Comparison of ENCODE assay signal across 27 cellular contexts in genomic region chr6:166644631-166645030, GRCh38. TPM values are rescaled to one million over a fixed set of nuclear protein-coding genes. Genes with fewer than 3 reads are reported as not detected.
DNase-seq lines count a peak whose midpoint lies in the region; ATAC-seq, FAIRE-seq and TF ChIP-seq lines count a peak whose summit lies in the region.
"Had no signal": no experiment of that assay in that cellular context is flagged by ENCODE, and none has a peak within 500 bp of the region (broad histone marks: within the 10 kb centered on the region; RNA-seq: fewer than 3 reads in every experiment).

No MANE protein-coding gene starts in this region.

- H3K4me1 Mint-ChIP-seq in effector memory CD8-positive, alpha-beta T cell (ENCODE audit: low read depth in 2 of 2): peaks cover 0 to 7% of the 10 kb centered on the region in 2 donors

- peaks cover 4% of the 10 kb centered on the region for H3K36me3 Mint-ChIP-seq in effector memory CD8-positive, alpha-beta T cell (ENCODE audit: insufficient read depth)
- H3K36me3 Mint-ChIP-seq: CD14-positive monocyte; CD8-positive, alpha-beta memory T cell had no signal

- no peak overlapping the region for H2BK15ac ChIP-seq in mesendoderm (replicated peaks; ENCODE audit: low read depth)

- H3K27me3 Mint-ChIP-seq in effector memory CD8-positive, alpha-beta T cell: peaks cover 14 to 40% of the 10 kb centered on the region in 2 donors

- FAIRE-seq in G401.6 (lab: Jason Lieb, UNC): peak; percentile 91
- FAIRE-seq: A549, GM12878, GM12892, GM18507 had no signal

- H3K9ac ChIP-seq in mesendoderm (ENCODE audit: low read length): no peak overlapping the region
- H3K9ac ChIP-seq: BLaER1 had no signal

- H3K9me3 ChIP-seq in A673 (ENCODE audit: low read depth, low read length, poor library complexity, severe bottlenecking): no peaks in the 10 kb centered on the region
- H3K9me3 ChIP-seq: A549, BE2C had no signal

- no peak for ATAC-seq in effector memory CD8-positive, alpha-beta T cell (replicated peaks)
- no peak for ATAC-seq in HG02852 (IDR thresholded peaks at IDR 0.05; ENCODE audit: unreplicated experiment)
- ATAC-seq: A549, GM12878 had no signal

- no peak overlapping the region for H3K56ac ChIP-seq in mesendoderm (ENCODE audit: low read length)

- DNase-seq in NCI-H82 (lab: John Stamatoyannopoulos, UW) (peak; percentile 59), NCI-H82 treated with DMSO at 0.1 percent for 48 hours (lab: John Stamatoyannopoulos, UW; ENCODE audit: unreplicated experiment) (no peak), A673 (ENCODE audit: low spot score) (peak; percentile 44), mesendoderm (peak; percentile 36)
- DNase-seq in effector memory CD8-positive, alpha-beta T cell: no peak
- DNase-seq: ACHN; BE2C; C1 segment of cervical spinal cord; CD4-positive, alpha-beta memory T cell; CD4-positive, CD25-positive, alpha-beta regulatory T cell; CD8-positive, alpha-beta memory T cell; COR-L47; DMS 273 treated with DMSO at 0.1 percent for 48 hours; DMS153; DMS53; DMS79; DND-41; GDM1 had no signal

- H4K8ac ChIP-seq in mesendoderm (ENCODE audit: low read depth, low read length): no peak overlapping the region

- TF ChIP-seq CTCF in A673 (conservative IDR thresholded peaks at IDR 0.05; ENCODE audit: low read depth, low read length): no peak

- no peak overlapping the region for H3K18ac ChIP-seq in mesendoderm (ENCODE audit: low read length)

- no peak overlapping the region for H3K4me3 ChIP-seq in A673 (ENCODE audit: low read depth, low read length, poor library complexity, severe bottlenecking)
- no peak overlapping the region for H3K4me3 ChIP-seq in mesendoderm (ENCODE audit: low read length)
- H3K4me3 ChIP-seq: A549, BLaER1, GM12878 had no signal

- no peak overlapping the region for H2AK5ac ChIP-seq in mesendoderm (ENCODE audit: low read length)

- H3K27me3 ChIP-seq in A673 (replicated peaks; ENCODE audit: insufficient read depth, low read depth, low read length, poor library complexity): no peaks in the 10 kb centered on the region
- H3K27me3 ChIP-seq in mesendoderm (ENCODE audit: insufficient read depth, low read length, poor library complexity): no peaks in the 10 kb centered on the region
- H3K27me3 ChIP-seq: BE2C, BLaER1 had no signal

- H3K4me3 Mint-ChIP-seq in effector memory CD8-positive, alpha-beta T cell: no peak overlapping the region
- H3K4me3 Mint-ChIP-seq: CD14-positive monocyte; CD4-positive, CD25-positive, alpha-beta regulatory T cell; CD8-positive, alpha-beta memory T cell had no signal

- H3K79me2 ChIP-seq in mesendoderm (ENCODE audit: control insufficient read depth, insufficient read depth, low read length): no peaks in the 10 kb centered on the region

- H3K36me3 ChIP-seq in A673 (ENCODE audit: insufficient read depth, low read length, poor library complexity, severe bottlenecking) (no peaks in the 10 kb centered on the region), mesendoderm (ENCODE audit: control insufficient read depth, insufficient read depth, low read length) (no peaks in the 10 kb centered on the region)
- H3K36me3 ChIP-seq: BE2C, BLaER1 had no signal

- no TSS peak for BruUV-seq in A673 (replicated peaks; lab: Mats Ljungman, UMichigan)

- H3K4me2 ChIP-seq in mesendoderm (ENCODE audit: low read length): no peak overlapping the region
- H3K4me2 ChIP-seq: A549, BLaER1 had no signal

- H3K79me1 ChIP-seq in mesendoderm (ENCODE audit: low read length): no peaks in the 10 kb centered on the region

- POLR2A ChIA-PET in A673 (lab: Charles Lee; ENCODE audit: low non-redundant PET): no interaction called here

- peak overlapping the region; percentile 46 for H3K27ac ChIP-seq in A673 (ENCODE audit: low read depth, low read length, poor library complexity, severe bottlenecking)
- no peak overlapping the region for H3K27ac ChIP-seq in mesendoderm (ENCODE audit: low read depth, low read length)
- H3K27ac ChIP-seq: 22Rv1, A549, BLaER1 had no signal

- no peak overlapping the region for H4K5ac ChIP-seq in mesendoderm (ENCODE audit: low read length)

- no peak overlapping the region for H3K4ac ChIP-seq in mesendoderm (ENCODE audit: low read depth, low read length)

- H3K23ac ChIP-seq in mesendoderm (ENCODE audit: low read length): no peak overlapping the region

- H3K27ac Mint-ChIP-seq in effector memory CD8-positive, alpha-beta T cell: no peak overlapping the region
- H3K27ac Mint-ChIP-seq: CD4-positive, CD25-positive, alpha-beta regulatory T cell; CD8-positive, alpha-beta memory T cell had no signal

- no peak overlapping the region for H2BK120ac ChIP-seq in mesendoderm (ENCODE audit: low read depth, low read length)

- H3K4me1 ChIP-seq in A673 (ENCODE audit: insufficient read depth, low read length, poor library complexity, severe bottlenecking): peaks cover 43% of the 10 kb centered on the region
- H3K4me1 ChIP-seq in mesendoderm (ENCODE audit: control insufficient read depth, low read depth, low read length): peaks cover 2% of the 10 kb centered on the region
- H3K4me1 ChIP-seq: A549 had no signal

- no CpG with 5 or more reads among the region's 1 CpG for WGBS in mesendoderm (ENCODE audit: extremely low coverage, insufficient coverage, low lambda C conversion rate)

- CTCF ChIA-PET in A673 (lab: Charles Lee): no interaction called here

- H3K9me3 Mint-ChIP-seq in effector memory CD8-positive, alpha-beta T cell: no peaks in the 10 kb centered on the region

- no peak overlapping the region for H2BK5ac ChIP-seq in mesendoderm (ENCODE audit: low read length)

- intact Hi-C loops in A673 (cut with micrococcal nuclease; ENCODE audit: unreplicated experiment): no loop called here

RNA-seq across cellular contexts. Expression of gene RPS6KA2, which starts 17.6 kb away (rescaled TPM):
- total RNA-seq in A673 (2021): 30.1 and 37.8 TPM in 2 replicates
- 7.5 TPM for polyA plus RNA-seq in mesendoderm (2013, experiment 1 of 2)
- polyA plus RNA-seq in mesendoderm (2013, experiment 2 of 2): 6.9 TPM

RNA-seq across cellular contexts. Expression of gene RAMACL, which starts 58.2 kb away (rescaled TPM):
- total RNA-seq in A673 (2021): 0.77 and 2.2 TPM in 2 replicates
- polyA plus RNA-seq in mesendoderm (2013, experiment 1 of 2): 0.32 TPM
- 0.28 TPM for polyA plus RNA-seq in mesendoderm (2013, experiment 2 of 2)

Comparison
In these comparisons a context has a peak if more than half of its experiments do, and no peak if none do; other contexts are left out.
1. DNase-seq: peak in NCI-H82 (single experiment), A673 (single experiment) and mesendoderm (single experiment); none in NCI-H82 treated with DMSO at 0.1 percent for 48 hours (single experiment) and effector memory CD8-positive, alpha-beta T cell (0 of 3).